8 cellular contexts compared by ENCODE assay signal in the genomic region with DNA sequence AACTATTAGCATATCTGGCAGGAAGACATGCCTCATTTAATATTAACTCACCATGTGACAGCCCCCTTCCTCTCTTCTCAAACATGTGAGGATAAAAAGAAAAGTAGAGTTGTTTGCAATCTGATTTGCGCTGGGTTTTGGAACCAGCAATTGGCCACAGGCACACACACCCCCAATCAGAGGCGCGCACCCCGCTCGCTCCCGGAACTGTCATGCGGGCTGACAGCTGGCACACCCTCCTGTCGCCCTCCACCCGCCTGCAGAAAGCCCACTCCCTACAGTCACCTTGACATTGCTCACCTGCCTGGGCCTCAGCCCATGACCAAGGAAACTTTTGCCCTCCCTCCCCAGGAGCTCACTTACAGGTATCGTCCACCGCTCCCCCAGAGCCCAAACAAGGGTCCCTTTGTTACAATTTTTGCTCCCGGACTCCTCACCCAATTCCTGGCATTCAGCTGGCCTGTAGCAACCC. TPM values are rescaled to one million over a fixed set of nuclear protein-coding genes. Genes with fewer than 3 reads are reported as not detected.
DNase-seq lines count a peak whose midpoint lies in the region; ATAC-seq and TF ChIP-seq lines count a peak whose summit lies in the region.

No MANE protein-coding gene starts in this region.

- in situ Hi-C loops in GM13976 (cut with MboI; ENCODE audit: low sequenced_read_pairs, unreplicated experiment) = no loop called here

- POLR2A ChIA-PET in AG04450 (lab: Yijun Ruan, JAX) (no interaction called here), T-cell (lab: Charles Lee) (interaction anchor here in 1 of 2 donors (0.6 kb wide), 1 partner anchor 32 kb away, joined by 8 read pairs; no protein-coding TSS in a partner anchor)

- no peak for TF ChIP-seq CTCF in AG04450 (IDR thresholded peaks at IDR 0.05; ENCODE audit: low read depth, low read length)
- TF ChIP-seq CTCF in HFFc6 (IDR thresholded peaks at IDR 0.05) = no peak
- TF ChIP-seq CTCF in fibroblast of pulmonary artery (IDR thresholded peaks at IDR 0.05; ENCODE audit: low read length, missing control alignments) = no peak
- no peak for TF ChIP-seq CTCF in nephron (IDR thresholded peaks at IDR 0.05; ENCODE audit: unreplicated experiment in 3 of 3)
- no peak for TF ChIP-seq CTCF in GM13976 (IDR thresholded peaks at IDR 0.05; ENCODE audit: borderline replicate concordance, control extremely low read depth, extremely low read depth, insufficient read depth, missing control alignments)

- H3K36me3 Mint-ChIP-seq in HFFc6 (ENCODE audit: low read depth) (no peaks in the 10 kb centered on the region), T-cell (no peaks in the 10 kb centered on the region), nephron (ENCODE audit: low read depth) (no peaks in the 10 kb centered on the region)

- H3K4me3 ChIP-seq in AG04450 (ENCODE audit: low read depth, low read length) (peak overlapping the region; percentile 70), fibroblast of pulmonary artery (replicated peaks; ENCODE audit: low read depth, low read length) (peak overlapping the region; percentile 71)

- H3K4me1 Mint-ChIP-seq in HFFc6 (ENCODE audit: low read depth) (peaks cover 48% of the 10 kb centered on the region), T-cell (peaks cover 6 to 11% (median 9%) of the 10 kb centered on the region in 3 donors), nephron (peaks cover 12% of the 10 kb centered on the region)

- no peak overlapping the region for H3K27ac ChIP-seq in AG04450 (ENCODE audit: low read depth, low read length)

- no peaks in the 10 kb centered on the region for H3K27me3 Mint-ChIP-seq in HFFc6 (ENCODE audit: insufficient read depth)
- H3K27me3 Mint-ChIP-seq in T-cell = peaks cover 35 to 37% of the 10 kb centered on the region in 2 donors
- H3K27me3 Mint-ChIP-seq in nephron (ENCODE audit: low read depth) = peaks cover 45% of the 10 kb centered on the region

- H3K27ac Mint-ChIP-seq in HFFc6 (peak overlapping the region; percentile 76), T-cell (peak overlapping the region in 1 of 2 donors; percentile 36), nephron (peak overlapping the region; percentile 81 to 97 (median 89))

- H3K27me3 ChIP-seq in AG04450 (ENCODE audit: control insufficient read depth, insufficient read depth, low read length) = peaks cover 7% of the 10 kb centered on the region

- peak overlapping the region; percentile 90 for H3K4me3 Mint-ChIP-seq in HFFc6
- H3K4me3 Mint-ChIP-seq in T-cell = peak overlapping the region; percentile 43 to 75 (median 71)
- H3K4me3 Mint-ChIP-seq in nephron = peak overlapping the region; percentile 91 to 93 (median 91)

- H3K9me3 Mint-ChIP-seq in HFFc6 (no peaks in the 10 kb centered on the region), T-cell (no peaks in the 10 kb centered on the region), nephron (no peaks in the 10 kb centered on the region)

- CTCF ChIA-PET in AG04450 (lab: Charles Lee) = interaction anchor here (0.6 to 2.2 kb wide), 5 partner anchors 11 to 1628 kb away, joined by 3 to 29 read pairs (median 10); no protein-coding TSS in a partner anchor
- CTCF ChIA-PET in T-cell (lab: Charles Lee) = interaction anchor here in 1 of 2 donors (0.6 kb wide), 1 partner anchor 9 kb away, joined by 4 read pairs; no protein-coding TSS in a partner anchor

- no peak for ATAC-seq in T-cell (replicated peaks in 1 of 4)

- no peaks in the 10 kb centered on the region for H3K9me3 ChIP-seq in AG04450 (ENCODE audit: control insufficient read depth, insufficient read depth, low read length)

- no peak for DNase-seq in AG04450 (ENCODE audit: low read depth, low spot score)
- no peak for DNase-seq in HFFc6
- DNase-seq in T-cell = peak in 3 of 34 experiments; percentile 1 to 6 (median 5)
- DNase-seq in fibroblast of pulmonary artery (ENCODE audit: low read depth) = no peak
- no peak for DNase-seq in kidney glomerular epithelial cell (lab: John Stamatoyannopoulos, UW)
- DNase-seq in GM13976 (ENCODE audit: low spot score) = no peak
- DNase-seq in stimulated activated naive CD4-positive, alpha-beta T cell treated with Interleukin-2 at 50 U/mL for 16 hours (lab: John Stamatoyannopoulos, UW) = no peak

RNA-seq across cellular contexts. Expression of gene COBLL1, which starts 1.1 kb away (rescaled TPM):
- 0.48 and 0.79 TPM in 2 replicates for polyA plus RNA-seq in AG04450 (2011; rRNA removed)
- polyA minus RNA-seq in AG04450 (2011; rRNA and poly(A)+ RNA removed) = 1.1 and 2.0 TPM in 2 replicates
- 10 to 100 TPM; 28.1 to 49.7 (median 29.9) TPM for total RNA-seq in HFFc6 (2021; fragmentation: NEBNext Ultra II Directional; extraction: Animal tissue kit (Norgen Biotek cat#: 25700))
- total RNA-seq in T-cell = 1 to 10 TPM in 4 of 5 donors, under 1 TPM in 1; 0.68 to 5.1 (median 1.9) TPM

Comparison
In these comparisons a context has a peak if more than half of its experiments do, and no peak if none do; other contexts are left out.
1. RNA of gene COBLL1, which starts 1.1 kb away (total RNA-seq): 28.1 to 49.7 TPM in HFFc6; 0.68 to 5.1 TPM in T-cell; every median in the first group is over 4 times any median in the second.
2. Peak in every context shown above with its lines, with median percentiles within 50 percentile points of each other: H3K4me3 Mint-ChIP-seq.